In the genomic region with DNA sequence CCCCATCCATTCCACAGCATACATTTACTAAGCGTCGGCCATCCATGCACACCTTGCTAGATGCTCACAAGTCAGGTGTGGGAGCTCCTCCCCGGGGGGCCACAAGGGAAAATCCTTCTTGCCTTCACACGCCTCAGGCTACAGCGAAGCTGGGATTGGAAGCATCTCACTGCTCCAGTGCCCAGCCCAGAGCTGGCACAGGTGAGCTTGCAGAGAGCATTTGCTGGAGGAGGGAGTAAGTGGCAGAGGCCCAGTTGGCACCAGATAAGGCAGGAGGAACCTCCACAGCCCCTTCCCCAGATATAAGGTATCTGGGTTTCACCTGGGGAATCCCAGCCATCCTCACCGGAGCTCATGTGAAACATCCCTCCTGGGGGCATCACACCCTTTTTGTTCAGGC, we compare ENCODE assay signal across 1 cellular context.
TF ChIP-seq lines count a peak whose summit lies in the region.

No MANE protein-coding gene starts in this region.

TF ChIP-seq in HepG2, 621 proteins besides CTCF, POLR2A, EP300 and RAD21:
- TF ChIP-seq ZFX (CRISPR knock-in tag; IDR thresholded peaks at IDR 0.05; ENCODE audit: low read depth), result no peak
